2 cellular contexts compared by ENCODE assay signal in the genomic region with DNA sequence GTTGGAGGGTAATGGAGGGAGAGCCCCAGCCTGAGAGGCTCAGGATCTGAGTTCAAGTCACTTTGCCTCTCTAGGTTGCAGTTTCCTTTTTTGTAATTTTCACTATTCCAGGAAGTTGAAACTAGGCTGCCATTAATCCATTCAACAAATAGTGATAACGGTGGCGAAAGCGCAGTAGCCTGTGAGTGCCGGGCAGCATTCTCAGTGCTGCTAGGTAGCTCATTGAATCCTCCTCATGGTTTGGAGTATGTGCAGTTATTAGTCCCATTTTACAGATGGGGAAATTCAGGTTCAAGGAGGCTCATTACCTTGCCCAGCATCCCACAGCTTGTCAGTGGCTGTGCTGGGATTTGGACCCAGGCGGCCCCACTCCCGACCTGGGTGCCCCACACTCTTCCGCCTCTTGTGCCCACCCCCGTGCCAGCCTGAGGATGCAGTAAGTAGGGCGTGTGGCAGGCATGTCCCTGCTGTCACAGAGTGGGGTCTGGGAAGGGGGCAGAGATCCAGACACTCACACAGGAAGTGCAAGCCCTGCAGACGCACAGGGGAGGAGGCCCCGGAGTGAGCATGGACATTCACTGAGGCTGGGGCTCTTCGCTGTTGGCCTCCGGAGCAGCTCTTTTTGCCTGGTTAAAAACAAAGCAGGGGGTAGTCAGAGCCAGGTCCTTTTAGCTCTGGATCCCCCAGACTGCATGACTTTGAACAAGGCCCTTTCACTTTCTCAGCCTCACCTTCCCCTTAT.
A peak's percentile ranks its signal among the peaks of the same experiment; 100 is the strongest.
TF ChIP-seq lines count a peak whose summit lies in the region.

No MANE protein-coding gene starts in this region.

TF ChIP-seq in A549, 52 proteins besides CTCF, POLR2A, EP300 and RAD21 (continued from another document):
- TF ChIP-seq CHD4 (IDR thresholded peaks at IDR 0.05; ENCODE audit: borderline replicate concordance), result 0 out of 2 replicates have a peak, but pooled peaks have one; percentile 29
TF ChIP-seq in A549: peak in this region for 1.

TF ChIP-seq in HCT116, 20 proteins besides CTCF, POLR2A, EP300 and RAD21 (continued from another document):
- TF ChIP-seq TCF7L2 (IDR thresholded peaks at IDR 0.05; ENCODE audit: borderline replicate concordance, extremely low read depth, insufficient read depth, insufficient read length) (no peak), ATF3 (IDR thresholded peaks at IDR 0.05) (no peak), MAX (IDR thresholded peaks at IDR 0.05) (no peak), ZFX (IDR thresholded peaks at IDR 0.05) (no peak), CBX3 (IDR thresholded peaks at IDR 0.05; ENCODE audit: low read depth) (no peak), POLR2AphosphoS5 (IDR thresholded peaks at IDR 0.05; ENCODE audit: low read depth, low read length) (no peak), YY1 (IDR thresholded peaks at IDR 0.05; ENCODE audit: extremely low read depth, insufficient replicate concordance, low read depth, low read length) (no peak), EGR1 (IDR thresholded peaks at IDR 0.05; ENCODE audit: low read depth) (no peak), SP1 (IDR thresholded peaks at IDR 0.05; ENCODE audit: low read depth) (no peak), ELF1 (IDR thresholded peaks at IDR 0.05; ENCODE audit: borderline replicate concordance, low read depth) (no peak), JUND (IDR thresholded peaks at IDR 0.05) (no peak), EZH2phosphoT487 (IDR thresholded peaks at IDR 0.05; ENCODE audit: borderline replicate concordance) (no peak), EZH2 (IDR thresholded peaks at IDR 0.05) (no peak), ZNF274 (IDR thresholded peaks at IDR 0.05; ENCODE audit: low read depth, low read length) (no peak), SIN3A (IDR thresholded peaks at IDR 0.05; ENCODE audit: low read depth) (no peak), FOSL1 (IDR thresholded peaks at IDR 0.05; ENCODE audit: low read depth) (no peak)
- TF ChIP-seq, protein P1, sequence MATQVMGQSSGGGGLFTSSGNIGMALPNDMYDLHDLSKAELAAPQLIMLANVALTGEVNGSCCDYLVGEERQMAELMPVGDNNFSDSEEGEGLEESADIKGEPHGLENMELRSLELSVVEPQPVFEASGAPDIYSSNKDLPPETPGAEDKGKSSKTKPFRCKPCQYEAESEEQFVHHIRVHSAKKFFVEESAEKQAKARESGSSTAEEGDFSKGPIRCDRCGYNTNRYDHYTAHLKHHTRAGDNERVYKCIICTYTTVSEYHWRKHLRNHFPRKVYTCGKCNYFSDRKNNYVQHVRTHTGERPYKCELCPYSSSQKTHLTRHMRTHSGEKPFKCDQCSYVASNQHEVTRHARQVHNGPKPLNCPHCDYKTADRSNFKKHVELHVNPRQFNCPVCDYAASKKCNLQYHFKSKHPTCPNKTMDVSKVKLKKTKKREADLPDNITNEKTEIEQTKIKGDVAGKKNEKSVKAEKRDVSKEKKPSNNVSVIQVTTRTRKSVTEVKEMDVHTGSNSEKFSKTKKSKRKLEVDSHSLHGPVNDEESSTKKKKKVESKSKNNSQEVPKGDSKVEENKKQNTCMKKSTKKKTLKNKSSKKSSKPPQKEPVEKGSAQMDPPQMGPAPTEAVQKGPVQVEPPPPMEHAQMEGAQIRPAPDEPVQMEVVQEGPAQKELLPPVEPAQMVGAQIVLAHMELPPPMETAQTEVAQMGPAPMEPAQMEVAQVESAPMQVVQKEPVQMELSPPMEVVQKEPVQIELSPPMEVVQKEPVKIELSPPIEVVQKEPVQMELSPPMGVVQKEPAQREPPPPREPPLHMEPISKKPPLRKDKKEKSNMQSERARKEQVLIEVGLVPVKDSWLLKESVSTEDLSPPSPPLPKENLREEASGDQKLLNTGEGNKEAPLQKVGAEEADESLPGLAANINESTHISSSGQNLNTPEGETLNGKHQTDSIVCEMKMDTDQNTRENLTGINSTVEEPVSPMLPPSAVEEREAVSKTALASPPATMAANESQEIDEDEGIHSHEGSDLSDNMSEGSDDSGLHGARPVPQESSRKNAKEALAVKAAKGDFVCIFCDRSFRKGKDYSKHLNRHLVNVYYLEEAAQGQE (IDR thresholded peaks at IDR 0.05; ENCODE audit: low read depth), result no peak
- TF ChIP-seq, protein P2, sequence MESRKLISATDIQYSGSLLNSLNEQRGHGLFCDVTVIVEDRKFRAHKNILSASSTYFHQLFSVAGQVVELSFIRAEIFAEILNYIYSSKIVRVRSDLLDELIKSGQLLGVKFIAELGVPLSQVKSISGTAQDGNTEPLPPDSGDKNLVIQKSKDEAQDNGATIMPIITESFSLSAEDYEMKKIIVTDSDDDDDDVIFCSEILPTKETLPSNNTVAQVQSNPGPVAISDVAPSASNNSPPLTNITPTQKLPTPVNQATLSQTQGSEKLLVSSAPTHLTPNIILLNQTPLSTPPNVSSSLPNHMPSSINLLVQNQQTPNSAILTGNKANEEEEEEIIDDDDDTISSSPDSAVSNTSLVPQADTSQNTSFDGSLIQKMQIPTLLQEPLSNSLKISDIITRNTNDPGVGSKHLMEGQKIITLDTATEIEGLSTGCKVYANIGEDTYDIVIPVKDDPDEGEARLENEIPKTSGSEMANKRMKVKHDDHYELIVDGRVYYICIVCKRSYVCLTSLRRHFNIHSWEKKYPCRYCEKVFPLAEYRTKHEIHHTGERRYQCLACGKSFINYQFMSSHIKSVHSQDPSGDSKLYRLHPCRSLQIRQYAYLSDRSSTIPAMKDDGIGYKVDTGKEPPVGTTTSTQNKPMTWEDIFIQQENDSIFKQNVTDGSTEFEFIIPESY (IDR thresholded peaks at IDR 0.05; ENCODE audit: extremely low read depth, insufficient replicate concordance, low read length), result no peak
